In genomic region chr1:110638062-110638461, GRCh38 we compare ENCODE assay signal across 1 cellular context.
TF ChIP-seq lines count a peak whose summit lies in the region.

No MANE protein-coding gene starts in this region.

TF ChIP-seq in neural cell, 6 proteins besides CTCF, POLR2A, EP300 and RAD21:
- TF ChIP-seq TAF1 (IDR thresholded peaks at IDR 0.05; ENCODE audit: low read depth) (no peak), SMC3 (conservative IDR thresholded peaks at IDR 0.05; ENCODE audit: poor library complexity) (peak; percentile 29)
